In genomic region chr2:240376739-240377138, GRCh38 we compare ENCODE assay signal across 24 cellular contexts.
"Had no signal": no experiment of that assay in that cellular context is flagged by ENCODE, and none has a peak within 500 bp of the region (broad histone marks: within the 10 kb centered on the region; RNA-seq: fewer than 3 reads in every experiment).

No MANE protein-coding gene starts in this region.

- H3K27ac ChIP-seq: esophagus squamous epithelium, gastroesophageal sphincter, pancreas, right lobe of liver, stomach, thoracic aorta had no signal

- H3K9me3 ChIP-seq: esophagus squamous epithelium, mucosa of descending colon, pancreas, right lobe of liver, thoracic aorta had no signal

- FAIRE-seq: colon, pancreas had no signal

- H3K36me3 Mint-ChIP-seq: natural killer cell had no signal

- H3K27me3 ChIP-seq: gastroesophageal sphincter, pancreas, right lobe of liver, stomach had no signal

- H3K9me3 Mint-ChIP-seq: dendritic cell treated with granulocyte-macrophage colony-stimulating factor and Interleukin-4, amounts not matched to agents 40 ng/mL and 50 ng/mL, for 4 days; effector memory CD8-positive, alpha-beta T cell; natural killer cell had no signal

- H3K4me3 ChIP-seq: esophagus squamous epithelium, gastroesophageal sphincter, mucosa of descending colon, pancreas, right lobe of liver, stomach, thoracic aorta had no signal

- H3K4me3 Mint-ChIP-seq: dendritic cell treated with granulocyte-macrophage colony-stimulating factor and Interleukin-4, amounts not matched to agents 40 ng/mL and 50 ng/mL, for 4 days; effector memory CD8-positive, alpha-beta T cell; natural killer cell; neural crest cell had no signal

- H3K27ac Mint-ChIP-seq: dendritic cell treated with granulocyte-macrophage colony-stimulating factor and Interleukin-4, amounts not matched to agents 40 ng/mL and 50 ng/mL, for 4 days; effector memory CD8-positive, alpha-beta T cell; natural killer cell; progenitor cell of endocrine pancreas had no signal

- H3K36me3 ChIP-seq: esophagus squamous epithelium, gastroesophageal sphincter, pancreas, right lobe of liver, stomach, thoracic aorta had no signal

- DNase-seq: effector memory CD8-positive, alpha-beta T cell; esophagus squamous epithelium; foreskin fibroblast; glutamatergic neuron; islet precursor cell; mammary epithelial cell; mucosa of descending colon; natural killer cell; occipital lobe; right lobe of liver; stimulated activated CD4-positive, alpha-beta T cell treated with anti-CD3 and anti-CD28 coated beads, Interleukin-2, amount 100 ng/mL, for 24 hours; stimulated activated CD4-positive, alpha-beta T cell treated with anti-CD3 and anti-CD28 coated beads, Interleukin-4, amount 100 ng/mL, for 4 hours; stimulated activated naive CD4-positive, alpha-beta T cell; stomach; substantia nigra; trophoblast cell had no signal

- H3K4me1 ChIP-seq: pancreas, right lobe of liver had no signal

- ATAC-seq: effector memory CD8-positive, alpha-beta T cell; gastroesophageal sphincter; left lobe of liver; mucosa of descending colon; natural killer cell; pancreas; right lobe of liver had no signal

- H3K4me1 Mint-ChIP-seq: natural killer cell had no signal
